ENCODE assay signal across 1 cellular context in the genomic region with DNA sequence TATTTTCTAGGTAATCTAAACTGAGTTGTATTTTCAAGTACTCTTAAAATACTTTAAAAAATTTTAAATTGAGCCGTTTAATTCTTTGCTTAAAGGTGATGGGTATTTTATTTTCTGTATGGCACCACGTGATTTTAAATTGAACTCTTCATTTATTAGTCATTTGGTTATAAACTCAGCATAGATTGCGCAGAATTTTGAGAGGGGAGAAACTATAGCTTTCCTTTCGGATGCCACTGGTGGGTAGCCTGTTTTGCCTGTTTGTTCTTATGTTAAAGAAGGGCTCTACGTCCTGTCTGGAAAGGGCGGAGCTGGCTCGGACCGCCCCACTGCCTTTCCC.
A peak's percentile ranks its signal among the peaks of the same experiment; 100 is the strongest.
TF ChIP-seq lines count a peak whose summit lies in the region.

No MANE protein-coding gene starts in this region.

TF ChIP-seq in K562, 482 proteins besides CTCF, POLR2A, EP300 and RAD21:
- TF ChIP-seq POLR2H (tag; IDR thresholded peaks at IDR 0.05; ENCODE audit: low read depth) (0 out of 2 replicates have a peak, but pooled peaks have one; percentile 21), NFXL1 (CRISPR knock-in tag; IDR thresholded peaks at IDR 0.05) (no peak)
- TF ChIP-seq, protein P1, sequence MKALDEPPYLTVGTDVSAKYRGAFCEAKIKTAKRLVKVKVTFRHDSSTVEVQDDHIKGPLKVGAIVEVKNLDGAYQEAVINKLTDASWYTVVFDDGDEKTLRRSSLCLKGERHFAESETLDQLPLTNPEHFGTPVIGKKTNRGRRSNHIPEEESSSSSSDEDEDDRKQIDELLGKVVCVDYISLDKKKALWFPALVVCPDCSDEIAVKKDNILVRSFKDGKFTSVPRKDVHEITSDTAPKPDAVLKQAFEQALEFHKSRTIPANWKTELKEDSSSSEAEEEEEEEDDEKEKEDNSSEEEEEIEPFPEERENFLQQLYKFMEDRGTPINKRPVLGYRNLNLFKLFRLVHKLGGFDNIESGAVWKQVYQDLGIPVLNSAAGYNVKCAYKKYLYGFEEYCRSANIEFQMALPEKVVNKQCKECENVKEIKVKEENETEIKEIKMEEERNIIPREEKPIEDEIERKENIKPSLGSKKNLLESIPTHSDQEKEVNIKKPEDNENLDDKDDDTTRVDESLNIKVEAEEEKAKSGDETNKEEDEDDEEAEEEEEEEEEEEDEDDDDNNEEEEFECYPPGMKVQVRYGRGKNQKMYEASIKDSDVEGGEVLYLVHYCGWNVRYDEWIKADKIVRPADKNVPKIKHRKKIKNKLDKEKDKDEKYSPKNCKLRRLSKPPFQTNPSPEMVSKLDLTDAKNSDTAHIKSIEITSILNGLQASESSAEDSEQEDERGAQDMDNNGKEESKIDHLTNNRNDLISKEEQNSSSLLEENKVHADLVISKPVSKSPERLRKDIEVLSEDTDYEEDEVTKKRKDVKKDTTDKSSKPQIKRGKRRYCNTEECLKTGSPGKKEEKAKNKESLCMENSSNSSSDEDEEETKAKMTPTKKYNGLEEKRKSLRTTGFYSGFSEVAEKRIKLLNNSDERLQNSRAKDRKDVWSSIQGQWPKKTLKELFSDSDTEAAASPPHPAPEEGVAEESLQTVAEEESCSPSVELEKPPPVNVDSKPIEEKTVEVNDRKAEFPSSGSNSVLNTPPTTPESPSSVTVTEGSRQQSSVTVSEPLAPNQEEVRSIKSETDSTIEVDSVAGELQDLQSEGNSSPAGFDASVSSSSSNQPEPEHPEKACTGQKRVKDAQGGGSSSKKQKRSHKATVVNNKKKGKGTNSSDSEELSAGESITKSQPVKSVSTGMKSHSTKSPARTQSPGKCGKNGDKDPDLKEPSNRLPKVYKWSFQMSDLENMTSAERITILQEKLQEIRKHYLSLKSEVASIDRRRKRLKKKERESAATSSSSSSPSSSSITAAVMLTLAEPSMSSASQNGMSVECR (CRISPR knock-in tag; IDR thresholded peaks at IDR 0.05) = no peak
- TF ChIP-seq, protein P2, sequence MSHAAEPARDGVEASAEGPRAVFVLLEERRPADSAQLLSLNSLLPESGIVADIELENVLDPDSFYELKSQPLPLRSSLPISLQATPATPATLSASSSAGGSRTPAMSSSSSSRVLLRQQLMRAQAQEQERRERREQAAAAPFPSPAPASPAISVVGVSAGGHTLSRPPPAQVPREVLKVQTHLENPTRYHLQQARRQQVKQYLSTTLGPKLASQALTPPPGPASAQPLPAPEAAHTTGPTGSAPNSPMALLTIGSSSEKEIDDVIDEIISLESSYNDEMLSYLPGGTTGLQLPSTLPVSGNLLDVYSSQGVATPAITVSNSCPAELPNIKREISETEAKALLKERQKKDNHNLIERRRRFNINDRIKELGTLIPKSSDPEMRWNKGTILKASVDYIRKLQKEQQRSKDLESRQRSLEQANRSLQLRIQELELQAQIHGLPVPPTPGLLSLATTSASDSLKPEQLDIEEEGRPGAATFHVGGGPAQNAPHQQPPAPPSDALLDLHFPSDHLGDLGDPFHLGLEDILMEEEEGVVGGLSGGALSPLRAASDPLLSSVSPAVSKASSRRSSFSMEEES (CRISPR knock-in tag; IDR thresholded peaks at IDR 0.05) = peak; percentile 16; the same call in 1 of the 2 replicates
- TF ChIP-seq, protein P3, sequence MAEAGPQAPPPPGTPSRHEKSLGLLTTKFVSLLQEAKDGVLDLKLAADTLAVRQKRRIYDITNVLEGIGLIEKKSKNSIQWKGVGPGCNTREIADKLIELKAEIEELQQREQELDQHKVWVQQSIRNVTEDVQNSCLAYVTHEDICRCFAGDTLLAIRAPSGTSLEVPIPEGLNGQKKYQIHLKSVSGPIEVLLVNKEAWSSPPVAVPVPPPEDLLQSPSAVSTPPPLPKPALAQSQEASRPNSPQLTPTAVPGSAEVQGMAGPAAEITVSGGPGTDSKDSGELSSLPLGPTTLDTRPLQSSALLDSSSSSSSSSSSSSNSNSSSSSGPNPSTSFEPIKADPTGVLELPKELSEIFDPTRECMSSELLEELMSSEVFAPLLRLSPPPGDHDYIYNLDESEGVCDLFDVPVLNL (CRISPR knock-in tag; IDR thresholded peaks at IDR 0.05; ENCODE audit: low read depth) = no peak
TF ChIP-seq in K562: peak in this region for 2.
